8 cellular contexts compared by ENCODE assay signal in genomic region chr4:128810331-128810870, GRCh38. TPM values are rescaled to one million over a fixed set of nuclear protein-coding genes. Genes with fewer than 3 reads are reported as not detected.
DNase-seq lines count a peak whose midpoint lies in the region; ATAC-seq and FAIRE-seq lines count a peak whose summit lies in the region.

No MANE protein-coding gene starts in this region.

- no peak for ATAC-seq in activated CD8-positive, alpha-beta T cell treated with anti-CD3 and anti-CD28 coated beads, Interleukin-2, amount 10 ng/mL, durations not matched to agents 7 days and 5 days
- ATAC-seq in GM21423 (IDR thresholded peaks at IDR 0.05; ENCODE audit: unreplicated experiment), result no peak

- H3K4me3 ChIP-seq in esophagus (ENCODE audit: low read depth in 1 of 2, low read length in 2 of 2), result peak overlapping the region; percentile 71 to 84

- H3K9me3 Mint-ChIP-seq in activated CD8-positive, alpha-beta T cell treated with anti-CD3 and anti-CD28 coated beads, Interleukin-2, amount 10 ng/mL, durations not matched to agents 7 days and 5 days (ENCODE audit: insufficient read depth), result no peaks in the 10 kb centered on the region

- no peaks in the 10 kb centered on the region for H3K27me3 ChIP-seq in esophagus (ENCODE audit: control insufficient read depth in 1 of 2, insufficient read depth in 2 of 2, low read length in 2 of 2)

- H3K27ac Mint-ChIP-seq in activated CD8-positive, alpha-beta T cell treated with anti-CD3 and anti-CD28 coated beads, Interleukin-2, amount 10 ng/mL, durations not matched to agents 7 days and 5 days, result peak overlapping the region; percentile 99

- FAIRE-seq in urothelium cell line (lab: Jason Lieb, UNC), result no peak

- H3K36me3 ChIP-seq in esophagus (ENCODE audit: control insufficient read depth in 2 of 2, insufficient read depth in 2 of 2, low read length in 1 of 2), result no peaks in the 10 kb centered on the region

- H3K27ac ChIP-seq in esophagus (ENCODE audit: low read depth in 2 of 2, low read length in 1 of 2), result peak overlapping the region; percentile 81 to 96

- peaks cover 6% of the 10 kb centered on the region for H3K36me3 Mint-ChIP-seq in activated CD8-positive, alpha-beta T cell treated with anti-CD3 and anti-CD28 coated beads, Interleukin-2, amount 10 ng/mL, durations not matched to agents 7 days and 5 days (ENCODE audit: low read depth)

- peaks cover 26% of the 10 kb centered on the region for H3K4me1 Mint-ChIP-seq in activated CD8-positive, alpha-beta T cell treated with anti-CD3 and anti-CD28 coated beads, Interleukin-2, amount 10 ng/mL, durations not matched to agents 7 days and 5 days (ENCODE audit: low read depth)

- peak overlapping the region; percentile 99 for H3K4me3 Mint-ChIP-seq in activated CD8-positive, alpha-beta T cell treated with anti-CD3 and anti-CD28 coated beads, Interleukin-2, amount 10 ng/mL, durations not matched to agents 7 days and 5 days

- 0 to 1% methylated on average over 16 of the region's 16 CpGs for WGBS in esophagus, 2 donors

- DNase-seq in NCI-H2081 (lab: John Stamatoyannopoulos, UW) (peak; percentile 20 to 47), NCI-H2081 treated with DMSO at 0.1 percent for 48 hours (lab: John Stamatoyannopoulos, UW) (no peak), NCI-H146 treated with DMSO at 0.1 percent for 48 hours (lab: John Stamatoyannopoulos, UW; ENCODE audit: unreplicated experiment) (peak; percentile 22), myocyte (ENCODE audit: low read depth) (peak; percentile 55), urothelium cell line (ENCODE audit: low spot score) (peak; percentile 27)
- peak; percentile 48 for DNase-seq in activated CD8-positive, alpha-beta T cell treated with anti-CD3 and anti-CD28 coated beads, Interleukin-2, amount 10 ng/mL, durations not matched to agents 7 days and 5 days

- CTCF ChIA-PET in activated CD8-positive, alpha-beta T cell treated with anti-CD3 and anti-CD28 coated beads, Interleukin-2, amount 10 ng/mL, durations not matched to agents 7 days and 5 days (lab: Charles Lee), result interaction anchor here (1.2 to 1.7 kb wide), 3 partner anchors 8 to 284 kb away, joined by 3 to 8 read pairs (median 5); no protein-coding TSS in a partner anchor

- no peaks in the 10 kb centered on the region for H3K4me1 ChIP-seq in esophagus (ENCODE audit: control insufficient read depth in 2 of 2, insufficient read depth in 2 of 2, low read length in 1 of 2)

- POLR2A ChIA-PET in activated CD8-positive, alpha-beta T cell treated with anti-CD3 and anti-CD28 coated beads, Interleukin-2, amount 10 ng/mL, durations not matched to agents 7 days and 5 days (lab: Charles Lee), result interaction anchor here (0.9 to 2.3 kb wide), 4 partner anchors 8 to 283 kb away, joined by 3 to 10 read pairs (median 4); partner anchors contain the start of gene SCLT1

- no peaks in the 10 kb centered on the region for H3K27me3 Mint-ChIP-seq in activated CD8-positive, alpha-beta T cell treated with anti-CD3 and anti-CD28 coated beads, Interleukin-2, amount 10 ng/mL, durations not matched to agents 7 days and 5 days (ENCODE audit: low read depth)

- no peaks in the 10 kb centered on the region for H3K9me3 ChIP-seq in esophagus (ENCODE audit: control insufficient read depth in 2 of 2, insufficient read depth in 1 of 2, low read depth in 1 of 2, low read length in 1 of 2)

RNA-seq across cellular contexts. Expression of gene JADE1, which starts 0.9 kb away (rescaled TPM):
- 10 to 100 TPM; 33.5 to 36.0 TPM for total RNA-seq in activated CD8-positive, alpha-beta T cell treated with anti-CD3 and anti-CD28 coated beads, Interleukin-2, amount 10 ng/mL, durations not matched to agents 7 days and 5 days
- 1 to 10 TPM; 4.3 to 6.3 TPM for polyA plus RNA-seq in esophagus
- total RNA-seq in myocyte, result 14.8 and 17.5 TPM in 2 replicates
- 13.7 TPM for polyA plus RNA-seq in myocyte (2012)
